Comparison of ENCODE assay signal across 8 cellular contexts in the genomic region with DNA sequence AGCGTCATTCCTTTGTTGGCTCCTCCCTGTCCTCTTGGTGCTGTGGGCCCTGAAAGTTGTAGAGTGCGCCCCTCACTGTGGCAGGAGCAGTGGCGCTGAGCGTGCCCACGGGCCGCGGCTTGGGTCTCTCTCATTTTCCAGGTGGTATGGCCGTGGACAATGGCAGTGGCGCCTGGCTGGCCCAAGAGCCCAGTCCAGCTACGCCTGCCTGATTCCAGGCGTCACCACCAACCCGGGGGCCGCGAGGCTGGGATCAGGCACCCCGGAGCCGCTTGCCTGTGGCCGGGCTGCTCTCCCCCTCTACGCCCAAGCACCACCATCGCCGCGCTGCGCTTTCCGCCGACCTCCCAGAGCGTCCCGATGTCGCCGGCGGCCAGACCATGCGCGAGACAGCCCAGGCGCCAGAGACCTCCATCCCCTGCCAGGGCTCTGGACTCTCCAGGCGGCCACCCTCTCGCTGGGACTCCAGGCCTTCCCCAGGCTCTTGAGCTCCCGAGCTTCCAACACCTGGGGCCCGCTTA.
DNase-seq lines count a peak whose midpoint lies in the region; ATAC-seq and TF ChIP-seq lines count a peak whose summit lies in the region.
"Not testable (repeated sequence)": the region's sequence is repeated elsewhere in the genome, so short reads cannot be mapped to it uniquely, and the experiment has no call there.

No MANE protein-coding gene starts in this region.

- H3K27me3 Mint-ChIP-seq in Calu3 (ENCODE audit: unreplicated experiment) (peaks cover 26% of the 10 kb centered on the region), WTC11 (ENCODE audit: low read depth) (peaks cover 63% of the 10 kb centered on the region)

- not testable (repeated sequence) for TF ChIP-seq CTCF in Calu3 (IDR thresholded peaks at IDR 0.05; ENCODE audit: unreplicated experiment); WTC11 (IDR thresholded peaks at IDR 0.05); fibroblast of lung (conservative IDR thresholded peaks at IDR 0.05 in 1 of 2, IDR thresholded peaks at IDR 0.05 in 1 of 2; ENCODE audit: low read depth in 1 of 2, low read length in 2 of 2); parathyroid adenoma (IDR thresholded peaks at IDR 0.05); testis (IDR thresholded peaks at IDR 0.05)

- POLR2A ChIA-PET in WTC11 (lab: Charles Lee): not testable (repeated sequence)

- peak overlapping the region in 3 of 4 experiments; percentile 32 to 72 (median 53) for H3K4me3 ChIP-seq in fibroblast of lung (replicated peaks in 1 of 4; ENCODE audit: control extremely low read depth in 1 of 4, insufficient read depth in 1 of 4, low read depth in 3 of 4, low read length in 4 of 4)
- not testable (repeated sequence) for H3K4me3 ChIP-seq in parathyroid adenoma (ENCODE audit: low read depth, low read length)
- H3K4me3 ChIP-seq in testis: peak overlapping the region; percentile 1 to 14

- peak overlapping the region; percentile 33 for H2AFZ ChIP-seq in fibroblast of lung (ENCODE audit: low read length)
- peak overlapping the region; percentile 42 for H2AFZ ChIP-seq in parathyroid adenoma

- H3K36me3 Mint-ChIP-seq in Calu3 (ENCODE audit: insufficient read depth, unreplicated experiment): peaks cover 28% of the 10 kb centered on the region
- H3K36me3 Mint-ChIP-seq in WTC11: not testable (repeated sequence)

- not testable (repeated sequence) for H3K9me3 Mint-ChIP-seq in Calu3 (ENCODE audit: low read depth, unreplicated experiment); WTC11

- not testable (repeated sequence) for DNase-seq in Calu3, testis
- DNase-seq in WTC11 (ENCODE audit: low spot score) (peak; percentile 74), amniotic epithelial cell (ENCODE audit: low read depth) (peak; percentile 15), fibroblast of lung (ENCODE audit: low read depth in 2 of 2) (peak; percentile 32 to 37)

- H3K4me3 Mint-ChIP-seq in Calu3 (ENCODE audit: low read depth, unreplicated experiment): not testable (repeated sequence)
- H3K4me3 Mint-ChIP-seq in WTC11: peak overlapping the region; percentile 78

- BruUV-seq in Calu3 (replicated peaks; lab: Mats Ljungman, UMichigan): not testable (repeated sequence)

- not testable (repeated sequence) for H3K4me1 ChIP-seq in fibroblast of lung (ENCODE audit: control insufficient read depth, extremely low read depth, insufficient read depth, low read length); parathyroid adenoma; testis

- intact Hi-C loops in Calu3 (cut with micrococcal nuclease; ENCODE audit: unreplicated experiment); testis (cut with DNase I; ENCODE audit: low total_unique reads): not testable (repeated sequence)

- H3K4me2 ChIP-seq in fibroblast of lung (ENCODE audit: extremely low read depth, insufficient read depth, low read length): peak overlapping the region; percentile 35
- not testable (repeated sequence) for H3K4me2 ChIP-seq in parathyroid adenoma (ENCODE audit: low read length)

- not testable (repeated sequence) for H3K9me3 ChIP-seq in fibroblast of lung (ENCODE audit: control insufficient read depth, insufficient read depth, low read depth, low read length); parathyroid adenoma (ENCODE audit: control insufficient read depth, low read length); testis

- H3K4me1 Mint-ChIP-seq in Calu3 (ENCODE audit: low read depth, unreplicated experiment): peaks cover 33% of the 10 kb centered on the region
- peaks cover 26% of the 10 kb centered on the region for H3K4me1 Mint-ChIP-seq in WTC11

- ATAC-seq in HG03025 (IDR thresholded peaks at IDR 0.05; ENCODE audit: low FRiP score, unreplicated experiment) (peak; percentile 19), WTC11 (peak; percentile 6; the same call in 1 of the 2 replicates)

- H3K9ac ChIP-seq in fibroblast of lung (ENCODE audit: insufficient read depth, low read length): peak overlapping the region; percentile 30
- not testable (repeated sequence) for H3K9ac ChIP-seq in parathyroid adenoma

- H3K27ac ChIP-seq in fibroblast of lung (ENCODE audit: insufficient read depth, low read length) (peak overlapping the region; percentile 20), layer of hippocampus (ENCODE audit: low read depth, low read length) (peak overlapping the region; percentile 14), parathyroid adenoma (peak overlapping the region; percentile 6), testis (peak overlapping the region in 1 of 2 donors; percentile 8)

- not testable (repeated sequence) for H4K20me1 ChIP-seq in fibroblast of lung (ENCODE audit: control insufficient read depth, extremely low read depth, insufficient read depth, low read length)

- peak overlapping the region; percentile 7 for H3K27ac Mint-ChIP-seq in Calu3 (ENCODE audit: unreplicated experiment)
- H3K27ac Mint-ChIP-seq in WTC11: not testable (repeated sequence)

- TF ChIP-seq POLR2A in testis (IDR thresholded peaks at IDR 0.05): not testable (repeated sequence)

- CTCF ChIA-PET in Calu3 (lab: Charles Lee): interaction anchor here (1.0 kb wide), 1 partner anchor 1018 kb away, joined by 3 read pairs; no protein-coding TSS in a partner anchor
- CTCF ChIA-PET in WTC11 (lab: Charles Lee): interaction anchor here (0.9 to 1.4 kb wide), 2 partner anchors 1017 kb away, joined by 4 to 7 read pairs; no protein-coding TSS in a partner anchor

- H3K36me3 ChIP-seq in fibroblast of lung (ENCODE audit: control insufficient read depth, insufficient read depth, low read length); parathyroid adenoma (ENCODE audit: control insufficient read depth, insufficient read depth, low read length); testis (ENCODE audit: low read depth, missing control alignments): not testable (repeated sequence)

- not testable (repeated sequence) for H3K79me2 ChIP-seq in fibroblast of lung (ENCODE audit: control insufficient read depth, insufficient read depth, low read length); parathyroid adenoma

- H3K27me3 ChIP-seq in fibroblast of lung (ENCODE audit: control insufficient read depth, insufficient read depth, low read length): peaks cover 15% of the 10 kb centered on the region
- H3K27me3 ChIP-seq in layer of hippocampus (ENCODE audit: control insufficient read depth, insufficient read depth, low read length); parathyroid adenoma (ENCODE audit: control insufficient read depth, insufficient read depth, low read length); testis: not testable (repeated sequence)

- WGBS in testis, 2 donors: 11 to 14% methylated on average over 15 to 33 of the region's 36 CpGs

TF ChIP-seq in WTC11, 78 proteins besides CTCF, POLR2A, EP300 and RAD21 (continues in another document):
- TF ChIP-seq, protein P1, sequence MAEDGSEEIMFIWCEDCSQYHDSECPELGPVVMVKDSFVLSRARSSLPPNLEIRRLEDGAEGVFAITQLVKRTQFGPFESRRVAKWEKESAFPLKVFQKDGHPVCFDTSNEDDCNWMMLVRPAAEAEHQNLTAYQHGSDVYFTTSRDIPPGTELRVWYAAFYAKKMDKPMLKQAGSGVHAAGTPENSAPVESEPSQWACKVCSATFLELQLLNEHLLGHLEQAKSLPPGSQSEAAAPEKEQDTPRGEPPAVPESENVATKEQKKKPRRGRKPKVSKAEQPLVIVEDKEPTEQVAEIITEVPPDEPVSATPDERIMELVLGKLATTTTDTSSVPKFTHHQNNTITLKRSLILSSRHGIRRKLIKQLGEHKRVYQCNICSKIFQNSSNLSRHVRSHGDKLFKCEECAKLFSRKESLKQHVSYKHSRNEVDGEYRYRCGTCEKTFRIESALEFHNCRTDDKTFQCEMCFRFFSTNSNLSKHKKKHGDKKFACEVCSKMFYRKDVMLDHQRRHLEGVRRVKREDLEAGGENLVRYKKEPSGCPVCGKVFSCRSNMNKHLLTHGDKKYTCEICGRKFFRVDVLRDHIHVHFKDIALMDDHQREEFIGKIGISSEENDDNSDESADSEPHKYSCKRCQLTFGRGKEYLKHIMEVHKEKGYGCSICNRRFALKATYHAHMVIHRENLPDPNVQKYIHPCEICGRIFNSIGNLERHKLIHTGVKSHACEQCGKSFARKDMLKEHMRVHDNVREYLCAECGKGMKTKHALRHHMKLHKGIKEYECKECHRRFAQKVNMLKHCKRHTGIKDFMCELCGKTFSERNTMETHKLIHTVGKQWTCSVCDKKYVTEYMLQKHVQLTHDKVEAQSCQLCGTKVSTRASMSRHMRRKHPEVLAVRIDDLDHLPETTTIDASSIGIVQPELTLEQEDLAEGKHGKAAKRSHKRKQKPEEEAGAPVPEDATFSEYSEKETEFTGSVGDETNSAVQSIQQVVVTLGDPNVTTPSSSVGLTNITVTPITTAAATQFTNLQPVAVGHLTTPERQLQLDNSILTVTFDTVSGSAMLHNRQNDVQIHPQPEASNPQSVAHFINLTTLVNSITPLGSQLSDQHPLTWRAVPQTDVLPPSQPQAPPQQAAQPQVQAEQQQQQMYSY (CRISPR knock-in tag; IDR thresholded peaks at IDR 0.05): peak; percentile 66; the same call in 1 of the 2 replicates
